In the genomic region with DNA sequence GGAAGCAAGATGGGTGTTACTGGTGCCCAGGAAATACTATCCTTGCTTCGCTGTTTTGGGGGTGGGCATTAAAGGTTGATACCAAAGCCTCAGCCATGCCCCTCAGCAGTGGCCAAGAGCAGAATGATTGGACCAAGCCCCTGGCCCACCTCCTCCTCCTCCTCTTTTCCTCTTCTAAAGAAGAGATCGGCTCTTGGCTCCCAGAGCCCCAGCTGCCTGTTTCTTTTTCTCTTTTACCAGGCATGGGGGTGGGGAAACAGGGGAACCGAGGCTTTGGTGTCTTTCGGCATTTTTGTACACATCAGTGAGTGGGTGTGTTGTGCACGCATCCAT, we compare ENCODE assay signal across 8 cellular contexts. TPM values are rescaled to one million over a fixed set of nuclear protein-coding genes. Genes with fewer than 3 reads are reported as not detected.
DNase-seq lines count a peak whose midpoint lies in the region; ATAC-seq, FAIRE-seq and TF ChIP-seq lines count a peak whose summit lies in the region.

No MANE protein-coding gene starts in this region.

- H3K36me3 ChIP-seq in HUES6 (ENCODE audit: control insufficient read depth, insufficient read depth, low read length) (no peaks in the 10 kb centered on the region), iPS-18a (ENCODE audit: control insufficient read depth, low read depth, low read length) (no peaks in the 10 kb centered on the region), Caco-2 (ENCODE audit: control insufficient read depth, insufficient read depth, low read length) (no peaks in the 10 kb centered on the region)

- POLR2A ChIA-PET in activated CD8-positive, alpha-beta T cell treated with anti-CD3 and anti-CD28 coated beads, Interleukin-2, amount 10 ng/mL, durations not matched to agents 7 days and 5 days (lab: Charles Lee): interaction anchor here (0.7 to 2.1 kb wide), 5 partner anchors 14 to 1614 kb away, joined by 3 to 11 read pairs (median 4); partner anchors contain the start of genes MED24 and NR1D1
- POLR2A ChIA-PET in Caco-2 (lab: Charles Lee): no interaction called here

- no peaks in the 10 kb centered on the region for H3K36me3 Mint-ChIP-seq in activated CD8-positive, alpha-beta T cell treated with anti-CD3 and anti-CD28 coated beads, Interleukin-2, amount 10 ng/mL, durations not matched to agents 7 days and 5 days (ENCODE audit: low read depth)
- no peaks in the 10 kb centered on the region for H3K36me3 Mint-ChIP-seq in stimulated activated memory B cell treated with anti-CD40 and anti-IgM and Interleukin-4, amounts not matched to agents 10 μg/mL and 1 μg/mL and 100 μg/mL, for 72 hours
- H3K36me3 Mint-ChIP-seq in Caco-2 (ENCODE audit: insufficient read depth, unreplicated experiment): peaks cover 7% of the 10 kb centered on the region

- intact Hi-C loops in Caco-2 (cut with micrococcal nuclease; ENCODE audit: unreplicated experiment): no loop called here

- peaks cover 53% of the 10 kb centered on the region for H3K4me1 Mint-ChIP-seq in activated CD8-positive, alpha-beta T cell treated with anti-CD3 and anti-CD28 coated beads, Interleukin-2, amount 10 ng/mL, durations not matched to agents 7 days and 5 days (ENCODE audit: low read depth)
- H3K4me1 Mint-ChIP-seq in stimulated activated memory B cell treated with anti-CD40 and anti-IgM and Interleukin-4, amounts not matched to agents 10 μg/mL and 1 μg/mL and 100 μg/mL, for 72 hours: peaks cover 80% of the 10 kb centered on the region
- peaks cover 58% of the 10 kb centered on the region for H3K4me1 Mint-ChIP-seq in Caco-2 (ENCODE audit: low read depth, unreplicated experiment)

- no TSS peak for BruUV-seq in Caco-2 (replicated peaks; lab: Mats Ljungman, UMichigan)

- H3K27me3 ChIP-seq in HUES6 (ENCODE audit: control insufficient read depth, insufficient read depth, low read length) (peaks cover 8% of the 10 kb centered on the region), iPS-18a (ENCODE audit: control insufficient read depth, insufficient read depth, low read length) (peaks cover 13% of the 10 kb centered on the region), Caco-2 (replicated peaks; ENCODE audit: control insufficient read depth, insufficient read depth, low read length) (no peaks in the 10 kb centered on the region)

- no peak for FAIRE-seq in GM19239 (lab: Jason Lieb, UNC)

- H3K4me1 ChIP-seq in HUES6 (ENCODE audit: control insufficient read depth, insufficient read depth, low read length) (peaks cover 66% of the 10 kb centered on the region), iPS-18a (ENCODE audit: control insufficient read depth, low read depth, low read length) (peaks cover 54% of the 10 kb centered on the region), Caco-2 (peaks cover 76% of the 10 kb centered on the region)

- H3K4me3 ChIP-seq in HUES6 (ENCODE audit: low read depth, low read length): peak overlapping the region; percentile 47
- H3K4me3 ChIP-seq in iPS-18a (ENCODE audit: low read length): peak overlapping the region; percentile 36
- no peak overlapping the region for H3K4me3 ChIP-seq in Caco-2 (ENCODE audit: low read depth, low read length)

- H3K27ac ChIP-seq in HUES6 (ENCODE audit: low read depth, low read length) (no peak overlapping the region), iPS-18a (ENCODE audit: low read length) (no peak overlapping the region)

- DNase-seq in activated CD8-positive, alpha-beta T cell treated with anti-CD3 and anti-CD28 coated beads, Interleukin-2, amount 10 ng/mL, durations not matched to agents 7 days and 5 days: no peak
- DNase-seq in islet precursor cell (no peak), GM19239 (ENCODE audit: insufficient read length, low spot score) (no peak), Caco-2 (no peak)

- H3K9me3 ChIP-seq in HUES6 (ENCODE audit: control insufficient read depth, insufficient read depth, low read depth, low read length) (no peaks in the 10 kb centered on the region), iPS-18a (ENCODE audit: control insufficient read depth, low read depth, low read length) (no peaks in the 10 kb centered on the region), Caco-2 (no peaks in the 10 kb centered on the region)

- H3K9ac ChIP-seq in HUES6 (ENCODE audit: low read length): no peak overlapping the region
- H3K9ac ChIP-seq in iPS-18a (ENCODE audit: low read length): no peak overlapping the region

- ATAC-seq in activated CD8-positive, alpha-beta T cell treated with anti-CD3 and anti-CD28 coated beads, Interleukin-2, amount 10 ng/mL, durations not matched to agents 7 days and 5 days: peak; percentile 22
- no peak for ATAC-seq in stimulated activated memory B cell treated with anti-CD40 and anti-IgM and Interleukin-4, amounts not matched to agents 10 μg/mL and 1 μg/mL and 100 μg/mL, for 72 hours
- ATAC-seq in HG03520 (IDR thresholded peaks at IDR 0.05; ENCODE audit: unreplicated experiment): no peak

- H3K9me3 Mint-ChIP-seq in activated CD8-positive, alpha-beta T cell treated with anti-CD3 and anti-CD28 coated beads, Interleukin-2, amount 10 ng/mL, durations not matched to agents 7 days and 5 days (ENCODE audit: insufficient read depth): no peaks in the 10 kb centered on the region
- H3K9me3 Mint-ChIP-seq in stimulated activated memory B cell treated with anti-CD40 and anti-IgM and Interleukin-4, amounts not matched to agents 10 μg/mL and 1 μg/mL and 100 μg/mL, for 72 hours: no peaks in the 10 kb centered on the region
- H3K9me3 Mint-ChIP-seq in Caco-2 (ENCODE audit: unreplicated experiment): no peaks in the 10 kb centered on the region

- TF ChIP-seq CTCF in Caco-2 (IDR thresholded peaks at IDR 0.05; ENCODE audit: insufficient read depth in 1 of 2, low read depth in 1 of 2, low read length in 1 of 2, severe bottlenecking in 1 of 2, unreplicated experiment in 1 of 2): no peak

- peak overlapping the region; percentile 90 for H3K27ac Mint-ChIP-seq in activated CD8-positive, alpha-beta T cell treated with anti-CD3 and anti-CD28 coated beads, Interleukin-2, amount 10 ng/mL, durations not matched to agents 7 days and 5 days
- peak overlapping the region; percentile 76 for H3K27ac Mint-ChIP-seq in stimulated activated memory B cell treated with anti-CD40 and anti-IgM and Interleukin-4, amounts not matched to agents 10 μg/mL and 1 μg/mL and 100 μg/mL, for 72 hours
- no peak overlapping the region for H3K27ac Mint-ChIP-seq in Caco-2 (ENCODE audit: unreplicated experiment)

- CTCF ChIA-PET in activated CD8-positive, alpha-beta T cell treated with anti-CD3 and anti-CD28 coated beads, Interleukin-2, amount 10 ng/mL, durations not matched to agents 7 days and 5 days (lab: Charles Lee): interaction anchor here (0.6 to 7.9 kb wide), 9 partner anchors 10 to 100 kb away, joined by 3 to 93 read pairs (median 8); partner anchors contain the start of gene MED24
- CTCF ChIA-PET in Caco-2 (lab: Charles Lee): no interaction called here

- H3K4me3 Mint-ChIP-seq in activated CD8-positive, alpha-beta T cell treated with anti-CD3 and anti-CD28 coated beads, Interleukin-2, amount 10 ng/mL, durations not matched to agents 7 days and 5 days: peak overlapping the region; percentile 77
- H3K4me3 Mint-ChIP-seq in stimulated activated memory B cell treated with anti-CD40 and anti-IgM and Interleukin-4, amounts not matched to agents 10 μg/mL and 1 μg/mL and 100 μg/mL, for 72 hours: peak overlapping the region; percentile 80
- no peak overlapping the region for H3K4me3 Mint-ChIP-seq in Caco-2 (ENCODE audit: unreplicated experiment)

- peaks cover 9% of the 10 kb centered on the region for H3K27me3 Mint-ChIP-seq in activated CD8-positive, alpha-beta T cell treated with anti-CD3 and anti-CD28 coated beads, Interleukin-2, amount 10 ng/mL, durations not matched to agents 7 days and 5 days (ENCODE audit: low read depth)
- H3K27me3 Mint-ChIP-seq in stimulated activated memory B cell treated with anti-CD40 and anti-IgM and Interleukin-4, amounts not matched to agents 10 μg/mL and 1 μg/mL and 100 μg/mL, for 72 hours: no peaks in the 10 kb centered on the region
- H3K27me3 Mint-ChIP-seq in Caco-2 (ENCODE audit: insufficient read depth, unreplicated experiment): no peaks in the 10 kb centered on the region

RNA-seq across cellular contexts. Expression of gene THRA, which starts 5.8 kb away (rescaled TPM):
- total RNA-seq in activated CD8-positive, alpha-beta T cell treated with anti-CD3 and anti-CD28 coated beads, Interleukin-2, amount 10 ng/mL, durations not matched to agents 7 days and 5 days: 1 to 10 TPM; 8.7 to 9.7 TPM
- 27.3 and 29.3 TPM in 2 replicates for total RNA-seq in Caco-2 (2022)

RNA-seq across cellular contexts. Expression of gene MED24, which starts 14.3 kb away (rescaled TPM):
- total RNA-seq in activated CD8-positive, alpha-beta T cell treated with anti-CD3 and anti-CD28 coated beads, Interleukin-2, amount 10 ng/mL, durations not matched to agents 7 days and 5 days: 10 to 100 TPM; 93.4 to 96.7 TPM
- 119 and 122 TPM in 2 replicates for total RNA-seq in Caco-2 (2022)

RNA-seq across cellular contexts. Expression of gene NR1D1, which starts 31.8 kb away (rescaled TPM):
- total RNA-seq in activated CD8-positive, alpha-beta T cell treated with anti-CD3 and anti-CD28 coated beads, Interleukin-2, amount 10 ng/mL, durations not matched to agents 7 days and 5 days: 1 to 10 TPM; 4.1 to 4.9 TPM
- total RNA-seq in Caco-2 (2022): 8.9 and 11.3 TPM in 2 replicates

RNA-seq across cellular contexts. Expression of gene MSL1, which starts 53.2 kb away (rescaled TPM):
- total RNA-seq in activated CD8-positive, alpha-beta T cell treated with anti-CD3 and anti-CD28 coated beads, Interleukin-2, amount 10 ng/mL, durations not matched to agents 7 days and 5 days: 10 to 100 TPM; 80.5 to 83.2 TPM
- total RNA-seq in Caco-2 (2022): 82.6 and 86.9 TPM in 2 replicates

RNA-seq across cellular contexts. Expression of gene CSF3, which starts 53.3 kb away (rescaled TPM):
- not detected for total RNA-seq in activated CD8-positive, alpha-beta T cell treated with anti-CD3 and anti-CD28 coated beads, Interleukin-2, amount 10 ng/mL, durations not matched to agents 7 days and 5 days
- total RNA-seq in Caco-2 (2022): not detected in 2 replicates
